19 cellular contexts compared by ENCODE assay signal in genomic region chr14:68632591-68632895, GRCh38.
DNase-seq lines count a peak whose midpoint lies in the region; ATAC-seq, FAIRE-seq and TF ChIP-seq lines count a peak whose summit lies in the region.
"Had no signal": no experiment of that assay in that cellular context is flagged by ENCODE, and none has a peak within 500 bp of the region (broad histone marks: within the 10 kb centered on the region; RNA-seq: fewer than 3 reads in every experiment).

No MANE protein-coding gene starts in this region.

- H3K27me3 Mint-ChIP-seq in central memory CD8-positive, alpha-beta T cell = no peaks in the 10 kb centered on the region
- H3K27me3 Mint-ChIP-seq in stimulated activated naive CD8-positive, alpha-beta T cell treated with anti-CD3 and anti-CD28 coated beads, Interleukin-15, amount 100 ng/mL, for 72 hours = peaks cover 19% of the 10 kb centered on the region
- no peaks in the 10 kb centered on the region for H3K27me3 Mint-ChIP-seq in activated T-cell treated with anti-CD3 and anti-CD28 coated beads, Interleukin-2, amount 50 U/mL, for 4 hours (ENCODE audit: low read depth)

- H3K27me3 ChIP-seq in gastroesophageal sphincter = no peaks in the 10 kb centered on the region
- H3K27me3 ChIP-seq in tibial artery = no peaks in the 10 kb centered on the region

- intact Hi-C loops in tibial artery (cut with DNase I; ENCODE audit: low total_unique reads) (no loop called here), kidney (cut with DNase I) (no loop called here)

- no peak overlapping the region for H3K9ac ChIP-seq in kidney (ENCODE audit: low read length in 2 of 2)

- H3K27ac ChIP-seq in gastroesophageal sphincter = peak overlapping the region in 3 of 4 donors; percentile 72 to 76 (median 74)
- peak overlapping the region; percentile 50 to 55 for H3K27ac ChIP-seq in tibial artery
- H3K27ac ChIP-seq in kidney (ENCODE audit: low read depth in 2 of 2, low read length in 2 of 2) = no peak overlapping the region
- H3K27ac ChIP-seq: HL-60 had no signal

- H3K4me1 Mint-ChIP-seq in central memory CD8-positive, alpha-beta T cell = peaks cover 6% of the 10 kb centered on the region
- H3K4me1 Mint-ChIP-seq in stimulated activated naive CD8-positive, alpha-beta T cell treated with anti-CD3 and anti-CD28 coated beads, Interleukin-15, amount 100 ng/mL, for 72 hours = peaks cover 15% of the 10 kb centered on the region
- peaks cover 16% of the 10 kb centered on the region for H3K4me1 Mint-ChIP-seq in activated T-cell treated with anti-CD3 and anti-CD28 coated beads, Interleukin-2, amount 50 U/mL, for 4 hours (ENCODE audit: low read depth)

- H3K4me1 ChIP-seq in gastroesophageal sphincter = peaks cover 3 to 86% (median 15%) of the 10 kb centered on the region in 3 donors
- peaks cover 0 to 40% (median 20%) of the 10 kb centered on the region in 4 donors for H3K4me1 ChIP-seq in tibial artery
- H3K4me1 ChIP-seq in kidney (ENCODE audit: control insufficient read depth in 1 of 2, insufficient read depth in 1 of 2, low read depth in 1 of 2, low read length in 2 of 2) = peaks cover 13 to 20% of the 10 kb centered on the region in 2 donors

- no peak for ATAC-seq in central memory CD8-positive, alpha-beta T cell (replicated peaks; ENCODE audit: extremely low read depth, poor library complexity, severe bottlenecking)
- ATAC-seq in gastroesophageal sphincter (no peak), omental fat pad (ENCODE audit: low FRiP score) (peak; percentile 22)
- no peak for ATAC-seq in stimulated activated naive CD8-positive, alpha-beta T cell treated with anti-CD3 and anti-CD28 coated beads, Interleukin-15, amount 100 ng/mL, for 72 hours
- no peak for ATAC-seq in activated T-cell treated with anti-CD3 and anti-CD28 coated beads, Interleukin-2, amount 50 U/mL, for 4 hours
- ATAC-seq: left colon; naive thymus-derived CD4-positive, alpha-beta T cell had no signal

- no peak for FAIRE-seq in kidney (lab: Jason Lieb, UNC)
- FAIRE-seq: GM18507 had no signal

- TF ChIP-seq CTCF in gastroesophageal sphincter (IDR thresholded peaks at IDR 0.05) = no peak
- TF ChIP-seq CTCF in omental fat pad (IDR thresholded peaks at IDR 0.05) = no peak
- no peak for TF ChIP-seq CTCF in tibial artery (IDR thresholded peaks at IDR 0.05)
- no peak for TF ChIP-seq CTCF in kidney (IDR thresholded peaks at IDR 0.05; ENCODE audit: borderline replicate concordance, extremely low read depth, insufficient read depth)

- peaks cover 4% of the 10 kb centered on the region for H3K36me3 Mint-ChIP-seq in central memory CD8-positive, alpha-beta T cell (ENCODE audit: insufficient read depth)
- H3K36me3 Mint-ChIP-seq in activated T-cell treated with anti-CD3 and anti-CD28 coated beads, Interleukin-2, amount 50 U/mL, for 4 hours (ENCODE audit: insufficient read depth) = no peaks in the 10 kb centered on the region
- H3K36me3 Mint-ChIP-seq: naive thymus-derived CD4-positive, alpha-beta T cell had no signal

- H3K27ac Mint-ChIP-seq in central memory CD8-positive, alpha-beta T cell (ENCODE audit: low read depth) = peak overlapping the region; percentile 63
- H3K27ac Mint-ChIP-seq in stimulated activated naive CD8-positive, alpha-beta T cell treated with anti-CD3 and anti-CD28 coated beads, Interleukin-15, amount 100 ng/mL, for 72 hours = no peak overlapping the region

- no peaks in the 10 kb centered on the region for H3K9me3 ChIP-seq in gastroesophageal sphincter
- H3K9me3 ChIP-seq in tibial artery = no peaks in the 10 kb centered on the region
- H3K9me3 ChIP-seq in kidney (ENCODE audit: control insufficient read depth in 1 of 2, low read length in 2 of 2) = no peaks in the 10 kb centered on the region
- H3K9me3 ChIP-seq: Caco-2 had no signal

- H3K9me3 Mint-ChIP-seq in central memory CD8-positive, alpha-beta T cell = no peaks in the 10 kb centered on the region
- H3K9me3 Mint-ChIP-seq in stimulated activated naive CD8-positive, alpha-beta T cell treated with anti-CD3 and anti-CD28 coated beads, Interleukin-15, amount 100 ng/mL, for 72 hours = no peaks in the 10 kb centered on the region
- no peaks in the 10 kb centered on the region for H3K9me3 Mint-ChIP-seq in activated T-cell treated with anti-CD3 and anti-CD28 coated beads, Interleukin-2, amount 50 U/mL, for 4 hours

- no peak overlapping the region for H3K4me3 Mint-ChIP-seq in central memory CD8-positive, alpha-beta T cell
- no peak overlapping the region for H3K4me3 Mint-ChIP-seq in stimulated activated naive CD8-positive, alpha-beta T cell treated with anti-CD3 and anti-CD28 coated beads, Interleukin-15, amount 100 ng/mL, for 72 hours
- no peak overlapping the region for H3K4me3 Mint-ChIP-seq in activated T-cell treated with anti-CD3 and anti-CD28 coated beads, Interleukin-2, amount 50 U/mL, for 4 hours
- H3K4me3 Mint-ChIP-seq: naive thymus-derived CD4-positive, alpha-beta T cell had no signal

- DNase-seq in central memory CD8-positive, alpha-beta T cell (ENCODE audit: low spot score in 2 of 2) = no peak
- no peak for DNase-seq in omental fat pad (ENCODE audit: low spot score)
- DNase-seq in tibial artery = no peak
- DNase-seq in stimulated activated naive CD8-positive, alpha-beta T cell treated with anti-CD3 and anti-CD28 coated beads, Interleukin-15, amount 100 ng/mL, for 72 hours = no peak
- no peak for DNase-seq in activated T-cell treated with anti-CD3 and anti-CD28 coated beads, Interleukin-2, amount 50 U/mL, for 4 hours
- DNase-seq in stimulated activated CD4-positive, alpha-beta T cell treated with anti-CD3 and anti-CD28 coated beads, Interleukin-4, amount 100 ng/mL, for 4 hours = no peak
- DNase-seq in kidney = no peak
- DNase-seq: activated CD4-positive, alpha-beta T cell treated with anti-CD3 and anti-CD28 coated beads for 48 hours; AML-193; amniotic stem cell; Caco-2; H7; left colon; naive thymus-derived CD4-positive, alpha-beta T cell; NCI-H187 treated with DMSO at 0.1 percent for 48 hours; NCI-H446 had no signal

- no peak for TF ChIP-seq POLR2A in gastroesophageal sphincter (IDR thresholded peaks at IDR 0.05)

- WGBS in gastroesophageal sphincter (ENCODE audit: low coverage in 1 of 2), 2 donors = 100% methylated on average over 2 of the region's 5 CpGs; no CpG with 5 or more reads in 1 of the 2 donors

- H3K36me3 ChIP-seq in gastroesophageal sphincter (no peaks in the 10 kb centered on the region), tibial artery (no peaks in the 10 kb centered on the region), kidney (ENCODE audit: control insufficient read depth in 1 of 2, insufficient read depth in 2 of 2, low read length in 2 of 2) (no peaks in the 10 kb centered on the region)

- TF ChIP-seq EP300 in gastroesophageal sphincter (IDR thresholded peaks at IDR 0.05) = no peak

- no peak overlapping the region for H3K4me3 ChIP-seq in gastroesophageal sphincter
- H3K4me3 ChIP-seq in tibial artery = no peak overlapping the region
- H3K4me3 ChIP-seq in kidney (ENCODE audit: low read length in 2 of 2) = no peak overlapping the region

Comparison
In these comparisons a context has a peak if more than half of its experiments do, and no peak if none do; other contexts are left out.
1. H3K27ac ChIP-seq: peak in gastroesophageal sphincter (3 of 4) and tibial artery (2 of 2); none in kidney (0 of 2).